ENCODE assay signal across 16 cellular contexts in the genomic region with DNA sequence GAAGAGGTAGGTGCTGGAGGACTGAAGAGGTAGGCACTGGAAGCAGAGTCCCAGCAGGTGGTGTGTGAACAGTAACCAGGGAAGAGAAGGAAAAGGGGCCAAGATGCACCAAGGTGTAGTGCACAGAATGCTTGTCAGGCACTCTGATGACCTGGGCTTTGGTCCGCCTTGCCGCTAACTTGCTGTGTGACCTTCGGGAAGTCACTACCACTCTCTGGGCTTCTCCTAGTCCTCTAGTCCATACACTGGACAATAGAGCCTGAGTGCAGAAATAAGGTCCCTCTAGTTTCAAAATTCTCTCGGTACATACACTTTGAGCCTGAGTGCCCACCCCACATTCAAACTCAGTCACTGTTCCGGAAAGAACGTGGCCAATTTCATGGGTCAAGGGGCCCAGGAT. TPM values are rescaled to one million over a fixed set of nuclear protein-coding genes. Genes with fewer than 3 reads are reported as not detected.
A peak's percentile ranks its signal among the peaks of the same experiment; 100 is the strongest.
DNase-seq lines count a peak whose midpoint lies in the region; FAIRE-seq and TF ChIP-seq lines count a peak whose summit lies in the region.
"Had no signal": no experiment of that assay in that cellular context is flagged by ENCODE, and none has a peak within 500 bp of the region (broad histone marks: within the 10 kb centered on the region; RNA-seq: fewer than 3 reads in every experiment).

No MANE protein-coding gene starts in this region.

- POLR2A ChIA-PET in OCI-LY7 (lab: Charles Lee), result no interaction called here
- POLR2A ChIA-PET in PC-9 (lab: Charles Lee; ENCODE audit: unreplicated experiment), result no interaction called here

- H3K9me3 Mint-ChIP-seq in T-helper 2 cell treated with Interferon-gamma antibody and Interleukin-4, amounts not matched to agents 5 μg/mL and 100 μg/mL, for 36 hours, result no peaks in the 10 kb centered on the region

- H3K4me3 ChIP-seq in OCI-LY7 (ENCODE audit: low read depth, low read length, poor library complexity, severe bottlenecking), result no peak overlapping the region
- no peak overlapping the region for H3K4me3 ChIP-seq in prostate gland
- H3K4me3 ChIP-seq in PC-9, result no peak overlapping the region
- H3K4me3 ChIP-seq: colonic mucosa, upper lobe of left lung had no signal

- CTCF ChIA-PET in OCI-LY7 (lab: Charles Lee; ENCODE audit: unreplicated experiment) (no interaction called here), PC-9 (lab: Charles Lee) (no interaction called here)

- H3F3A ChIP-seq in PC-9 (ENCODE audit: insufficient read depth, low read depth), result no peaks in the 10 kb centered on the region

- 97% methylated on average over 6 of the region's 6 CpGs for WGBS in prostate gland

- peaks cover 85% of the 10 kb centered on the region for H3K4me1 Mint-ChIP-seq in T-helper 2 cell treated with Interferon-gamma antibody and Interleukin-4, amounts not matched to agents 5 μg/mL and 100 μg/mL, for 36 hours (ENCODE audit: low read depth)

- peaks cover 100% of the 10 kb centered on the region for H3K79me2 ChIP-seq in OCI-LY7 (ENCODE audit: insufficient read depth, low read depth, low read length)
- peaks cover 90% of the 10 kb centered on the region for H3K79me2 ChIP-seq in PC-9 (ENCODE audit: low read depth)

- no peak for FAIRE-seq in HTR-8/SVneo (lab: Jason Lieb, UNC)
- FAIRE-seq: H1 had no signal

- H3K36me3 ChIP-seq in OCI-LY7 (ENCODE audit: insufficient read depth, low read length), result peaks cover 98% of the 10 kb centered on the region
- H3K36me3 ChIP-seq in prostate gland, result no peaks in the 10 kb centered on the region
- no peaks in the 10 kb centered on the region for H3K36me3 ChIP-seq in PC-9 (ENCODE audit: low read depth)
- H3K36me3 ChIP-seq: colonic mucosa, upper lobe of left lung had no signal

- BruUV-seq in OCI-LY7 (replicated peaks; lab: Mats Ljungman, UMichigan) (no TSS peak), PC-9 (replicated peaks; lab: Mats Ljungman, UMichigan) (no TSS peak)

- DNase-seq in T-helper 2 cell treated with Interferon-gamma antibody and Interleukin-4, amounts not matched to agents 5 μg/mL and 100 μg/mL, for 36 hours (ENCODE audit: low spot score), result no peak
- DNase-seq in T-helper 2 cell (no peak), OCI-LY7 (ENCODE audit: low spot score) (no peak), prostate gland (ENCODE audit: low spot score) (no peak), PC-9 (no peak), HTR-8/SVneo (ENCODE audit: insufficient read length, low spot score) (no peak)
- no peak for DNase-seq in activated naive CD4-positive, alpha-beta T cell (lab: John Stamatoyannopoulos, UW)
- DNase-seq: 8988T; activated T-cell treated with anti-CD3 and anti-CD28 coated beads, Interleukin-2, amount 50 U/mL, for 1 hour; anterior cingulate cortex; colonic mucosa; NCI-H2081 treated with DMSO at 0.1 percent for 48 hours; NCI-H69; upper lobe of left lung had no signal

- no peaks in the 10 kb centered on the region for H3K27me3 Mint-ChIP-seq in T-helper 2 cell treated with Interferon-gamma antibody and Interleukin-4, amounts not matched to agents 5 μg/mL and 100 μg/mL, for 36 hours (ENCODE audit: low read depth)

- TF ChIP-seq POLR2A in prostate gland (IDR thresholded peaks at IDR 0.05), result no peak

- TF ChIP-seq CTCF in OCI-LY7 (conservative IDR thresholded peaks at IDR 0.05; ENCODE audit: low read length) (no peak), prostate gland (IDR thresholded peaks at IDR 0.05) (no peak), PC-9 (conservative IDR thresholded peaks at IDR 0.05) (no peak)

- peaks cover 25% of the 10 kb centered on the region for H3K36me3 Mint-ChIP-seq in T-helper 2 cell treated with Interferon-gamma antibody and Interleukin-4, amounts not matched to agents 5 μg/mL and 100 μg/mL, for 36 hours (ENCODE audit: low read depth)

- H3K27me3 ChIP-seq in prostate gland (replicated peaks; ENCODE audit: insufficient read depth) (no peaks in the 10 kb centered on the region), PC-9 (ENCODE audit: insufficient read depth, low read depth) (no peaks in the 10 kb centered on the region)
- H3K27me3 ChIP-seq: colonic mucosa, upper lobe of left lung had no signal

- H3K4me3 Mint-ChIP-seq in T-helper 2 cell treated with Interferon-gamma antibody and Interleukin-4, amounts not matched to agents 5 μg/mL and 100 μg/mL, for 36 hours, result peak overlapping the region; percentile 73

- H3K4me1 ChIP-seq in OCI-LY7 (ENCODE audit: insufficient read depth, low read length, poor library complexity, severe bottlenecking) (peaks cover 87% of the 10 kb centered on the region), prostate gland (replicated peaks) (peaks cover 37% of the 10 kb centered on the region), PC-9 (replicated peaks; ENCODE audit: insufficient read depth) (no peaks in the 10 kb centered on the region)

- no peak overlapping the region for H2AFZ ChIP-seq in OCI-LY7 (ENCODE audit: low read length)
- H2AFZ ChIP-seq in PC-9, result no peak overlapping the region

- peak overlapping the region; percentile 81 for H3K27ac Mint-ChIP-seq in T-helper 2 cell treated with Interferon-gamma antibody and Interleukin-4, amounts not matched to agents 5 μg/mL and 100 μg/mL, for 36 hours

- peak overlapping the region; percentile 46 for H3K4me2 ChIP-seq in OCI-LY7 (ENCODE audit: low read length)
- H3K4me2 ChIP-seq in PC-9, result no peak overlapping the region

- no peaks in the 10 kb centered on the region for H3K9me2 ChIP-seq in OCI-LY7 (ENCODE audit: insufficient read depth, low read length)
- no peaks in the 10 kb centered on the region for H3K9me2 ChIP-seq in PC-9 (ENCODE audit: insufficient read depth)

- H3K9me3 ChIP-seq in OCI-LY7 (ENCODE audit: low read length) (no peaks in the 10 kb centered on the region), prostate gland (no peaks in the 10 kb centered on the region), PC-9 (ENCODE audit: insufficient read depth, low read depth) (no peaks in the 10 kb centered on the region)
- H3K9me3 ChIP-seq: colonic mucosa, upper lobe of left lung had no signal

- H4K20me1 ChIP-seq in OCI-LY7 (ENCODE audit: insufficient read depth, low read length) (peaks cover 88% of the 10 kb centered on the region), PC-9 (ENCODE audit: insufficient read depth) (peaks cover 49% of the 10 kb centered on the region)

- H3K27ac ChIP-seq in OCI-LY7 (ENCODE audit: low read depth, low read length, poor library complexity, severe bottlenecking) (no peak overlapping the region), cingulate gyrus (ENCODE audit: low read depth, low read length) (peak overlapping the region; percentile 96), prostate gland (peak overlapping the region; percentile 87 to 91), PC-9 (no peak overlapping the region)

- intact Hi-C loops in OCI-LY7 (cut with micrococcal nuclease; ENCODE audit: unreplicated experiment), result no loop called here
- intact Hi-C loops in prostate gland (cut with DNase I), result no loop called here
- intact Hi-C loops in PC-9 (cut with micrococcal nuclease; ENCODE audit: unreplicated experiment), result no loop called here

RNA-seq across cellular contexts. Expression of a gene that starts 24.1 kb away (rescaled TPM):
- 232 and 282 TPM in 2 replicates for total RNA-seq in OCI-LY7 (2014; rRNA removed; shearing (Covaris generic))
- 563 and 580 TPM in 2 replicates for total RNA-seq in OCI-LY7 (2022)
- total RNA-seq in prostate gland, result 10 to 100 TPM; 52.6 to 70.8 TPM
- 151 and 182 TPM in 2 replicates for total RNA-seq in PC-9 (2021)

Comparison
In these comparisons a context has a peak if more than half of its experiments do, and no peak if none do; other contexts are left out.
1. H3K27ac ChIP-seq: peak in cingulate gyrus (single experiment) and prostate gland (2 of 2); none in OCI-LY7 (single experiment) and PC-9 (single experiment).